1 cellular context compared by ENCODE assay signal in the genomic region with DNA sequence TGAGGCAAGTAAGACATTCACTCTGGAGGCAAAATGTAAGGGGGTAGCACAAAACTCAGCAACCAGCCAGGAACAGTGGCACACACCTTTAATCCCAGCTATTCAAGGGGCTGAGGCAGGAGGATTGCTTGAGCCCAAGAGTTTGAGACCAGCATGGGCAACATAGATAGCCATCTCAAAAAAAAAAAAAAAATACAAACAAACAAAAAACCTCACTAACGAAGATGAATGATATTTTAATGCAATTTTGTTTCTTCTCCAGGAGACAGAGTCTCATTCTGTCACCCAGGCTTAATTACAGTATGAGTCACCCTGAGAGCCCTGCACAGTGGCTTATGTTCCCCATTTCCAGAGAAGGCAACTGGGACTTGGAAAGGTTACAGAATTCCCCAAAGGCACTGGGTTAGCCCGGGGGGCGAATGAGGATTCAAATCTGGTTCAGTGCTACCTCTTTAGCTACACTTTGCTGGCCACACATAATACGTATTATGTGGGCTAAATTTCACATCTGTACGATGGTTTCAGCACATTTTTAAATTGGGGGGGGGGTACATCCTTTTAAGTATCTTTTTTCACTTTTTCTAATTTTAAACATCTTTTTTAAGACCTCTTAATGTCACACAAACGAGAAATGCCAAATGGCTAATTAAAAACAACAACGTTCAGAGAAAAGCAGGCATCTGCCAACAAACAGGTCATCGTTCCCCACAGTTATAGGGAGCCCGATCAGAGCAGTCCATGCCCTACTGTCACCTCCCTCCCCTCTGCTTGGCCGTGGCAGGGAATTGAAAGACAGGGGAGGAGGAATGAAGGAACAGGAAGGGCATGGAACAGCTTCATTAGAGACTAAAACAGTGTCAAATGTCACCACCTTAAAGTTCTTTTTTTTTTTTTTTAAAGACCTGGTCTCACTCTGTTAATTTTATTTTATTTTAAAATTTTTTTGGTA.
TF ChIP-seq lines count a peak whose summit lies in the region.

No MANE protein-coding gene starts in this region.

TF ChIP-seq in K562, 482 proteins besides CTCF, POLR2A, EP300 and RAD21:
- TF ChIP-seq, protein P1, sequence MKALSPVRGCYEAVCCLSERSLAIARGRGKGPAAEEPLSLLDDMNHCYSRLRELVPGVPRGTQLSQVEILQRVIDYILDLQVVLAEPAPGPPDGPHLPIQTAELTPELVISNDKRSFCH (CRISPR knock-in tag; IDR thresholded peaks at IDR 0.05): no peak
- TF ChIP-seq, protein P1 (tag; IDR thresholded peaks at IDR 0.05): no peak
- TF ChIP-seq, protein P2, sequence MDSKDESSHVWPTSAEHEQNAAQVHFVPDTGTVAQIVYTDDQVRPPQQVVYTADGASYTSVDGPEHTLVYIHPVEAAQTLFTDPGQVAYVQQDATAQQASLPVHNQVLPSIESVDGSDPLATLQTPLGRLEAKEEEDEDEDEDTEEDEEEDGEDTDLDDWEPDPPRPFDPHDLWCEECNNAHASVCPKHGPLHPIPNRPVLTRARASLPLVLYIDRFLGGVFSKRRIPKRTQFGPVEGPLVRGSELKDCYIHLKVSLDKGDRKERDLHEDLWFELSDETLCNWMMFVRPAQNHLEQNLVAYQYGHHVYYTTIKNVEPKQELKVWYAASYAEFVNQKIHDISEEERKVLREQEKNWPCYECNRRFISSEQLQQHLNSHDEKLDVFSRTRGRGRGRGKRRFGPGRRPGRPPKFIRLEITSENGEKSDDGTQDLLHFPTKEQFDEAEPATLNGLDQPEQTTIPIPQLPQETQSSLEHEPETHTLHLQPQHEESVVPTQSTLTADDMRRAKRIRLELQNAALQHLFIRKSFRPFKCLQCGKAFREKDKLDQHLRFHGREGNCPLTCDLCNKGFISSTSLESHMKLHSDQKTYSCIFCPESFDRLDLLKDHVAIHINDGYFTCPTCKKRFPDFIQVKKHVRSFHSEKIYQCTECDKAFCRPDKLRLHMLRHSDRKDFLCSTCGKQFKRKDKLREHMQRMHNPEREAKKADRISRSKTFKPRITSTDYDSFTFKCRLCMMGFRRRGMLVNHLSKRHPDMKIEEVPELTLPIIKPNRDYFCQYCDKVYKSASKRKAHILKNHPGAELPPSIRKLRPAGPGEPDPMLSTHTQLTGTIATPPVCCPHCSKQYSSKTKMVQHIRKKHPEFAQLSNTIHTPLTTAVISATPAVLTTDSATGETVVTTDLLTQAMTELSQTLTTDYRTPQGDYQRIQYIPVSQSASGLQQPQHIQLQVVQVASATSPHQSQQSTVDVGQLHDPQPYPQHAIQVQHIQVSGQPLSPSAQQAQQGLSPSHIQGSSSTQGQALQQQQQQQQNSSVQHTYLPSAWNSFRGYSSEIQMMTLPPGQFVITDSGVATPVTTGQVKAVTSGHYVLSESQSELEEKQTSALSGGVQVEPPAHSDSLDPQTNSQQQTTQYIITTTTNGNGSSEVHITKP (IDR thresholded peaks at IDR 0.05; ENCODE audit: partially characterized antibody): no peak
- TF ChIP-seq FUS (optimal IDR thresholded peaks at IDR 0.05; ENCODE audit: low read depth, low read length): no peak
- peak; percentile 84; the same call in 1 of the 2 replicates for TF ChIP-seq SMARCE1 (IDR thresholded peaks at IDR 0.05)
- TF ChIP-seq, protein P3, sequence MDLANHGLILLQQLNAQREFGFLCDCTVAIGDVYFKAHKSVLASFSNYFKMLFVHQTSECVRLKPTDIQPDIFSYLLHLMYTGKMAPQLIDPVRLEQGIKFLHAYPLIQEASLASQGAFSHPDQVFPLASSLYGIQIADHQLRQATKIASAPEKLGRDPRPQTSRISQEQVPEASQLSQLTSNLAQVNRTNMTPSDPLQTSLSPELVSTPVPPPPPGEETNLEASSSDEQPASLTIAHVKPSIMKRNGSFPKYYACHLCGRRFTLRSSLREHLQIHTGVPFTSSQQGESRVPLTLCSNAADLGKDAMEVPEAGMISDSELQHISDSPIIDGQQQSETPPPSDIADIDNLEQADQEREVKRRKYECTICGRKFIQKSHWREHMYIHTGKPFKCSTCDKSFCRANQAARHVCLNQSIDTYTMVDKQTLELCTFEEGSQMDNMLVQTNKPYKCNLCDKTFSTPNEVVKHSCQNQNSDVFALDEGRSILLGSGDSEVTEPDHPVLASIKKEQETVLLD (IDR thresholded peaks at IDR 0.05): no peak
- TF ChIP-seq KDM5B (IDR thresholded peaks at IDR 0.05; ENCODE audit: insufficient replicate concordance, low read depth, low read length): no peak
- TF ChIP-seq MEIS2 (IDR thresholded peaks at IDR 0.05; ENCODE audit: partially characterized antibody): peak; percentile 54
- no peak for TF ChIP-seq TCF3 (CRISPR knock-in tag; IDR thresholded peaks at IDR 0.05)
- TF ChIP-seq, protein P4, sequence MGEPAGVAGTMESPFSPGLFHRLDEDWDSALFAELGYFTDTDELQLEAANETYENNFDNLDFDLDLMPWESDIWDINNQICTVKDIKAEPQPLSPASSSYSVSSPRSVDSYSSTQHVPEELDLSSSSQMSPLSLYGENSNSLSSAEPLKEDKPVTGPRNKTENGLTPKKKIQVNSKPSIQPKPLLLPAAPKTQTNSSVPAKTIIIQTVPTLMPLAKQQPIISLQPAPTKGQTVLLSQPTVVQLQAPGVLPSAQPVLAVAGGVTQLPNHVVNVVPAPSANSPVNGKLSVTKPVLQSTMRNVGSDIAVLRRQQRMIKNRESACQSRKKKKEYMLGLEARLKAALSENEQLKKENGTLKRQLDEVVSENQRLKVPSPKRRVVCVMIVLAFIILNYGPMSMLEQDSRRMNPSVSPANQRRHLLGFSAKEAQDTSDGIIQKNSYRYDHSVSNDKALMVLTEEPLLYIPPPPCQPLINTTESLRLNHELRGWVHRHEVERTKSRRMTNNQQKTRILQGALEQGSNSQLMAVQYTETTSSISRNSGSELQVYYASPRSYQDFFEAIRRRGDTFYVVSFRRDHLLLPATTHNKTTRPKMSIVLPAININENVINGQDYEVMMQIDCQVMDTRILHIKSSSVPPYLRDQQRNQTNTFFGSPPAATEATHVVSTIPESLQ (CRISPR knock-in tag; IDR thresholded peaks at IDR 0.05): no peak
- peak; percentile 52; the same call in 1 of the 2 replicates for TF ChIP-seq ARID1B (IDR thresholded peaks at IDR 0.05)
- TF ChIP-seq, protein P5, sequence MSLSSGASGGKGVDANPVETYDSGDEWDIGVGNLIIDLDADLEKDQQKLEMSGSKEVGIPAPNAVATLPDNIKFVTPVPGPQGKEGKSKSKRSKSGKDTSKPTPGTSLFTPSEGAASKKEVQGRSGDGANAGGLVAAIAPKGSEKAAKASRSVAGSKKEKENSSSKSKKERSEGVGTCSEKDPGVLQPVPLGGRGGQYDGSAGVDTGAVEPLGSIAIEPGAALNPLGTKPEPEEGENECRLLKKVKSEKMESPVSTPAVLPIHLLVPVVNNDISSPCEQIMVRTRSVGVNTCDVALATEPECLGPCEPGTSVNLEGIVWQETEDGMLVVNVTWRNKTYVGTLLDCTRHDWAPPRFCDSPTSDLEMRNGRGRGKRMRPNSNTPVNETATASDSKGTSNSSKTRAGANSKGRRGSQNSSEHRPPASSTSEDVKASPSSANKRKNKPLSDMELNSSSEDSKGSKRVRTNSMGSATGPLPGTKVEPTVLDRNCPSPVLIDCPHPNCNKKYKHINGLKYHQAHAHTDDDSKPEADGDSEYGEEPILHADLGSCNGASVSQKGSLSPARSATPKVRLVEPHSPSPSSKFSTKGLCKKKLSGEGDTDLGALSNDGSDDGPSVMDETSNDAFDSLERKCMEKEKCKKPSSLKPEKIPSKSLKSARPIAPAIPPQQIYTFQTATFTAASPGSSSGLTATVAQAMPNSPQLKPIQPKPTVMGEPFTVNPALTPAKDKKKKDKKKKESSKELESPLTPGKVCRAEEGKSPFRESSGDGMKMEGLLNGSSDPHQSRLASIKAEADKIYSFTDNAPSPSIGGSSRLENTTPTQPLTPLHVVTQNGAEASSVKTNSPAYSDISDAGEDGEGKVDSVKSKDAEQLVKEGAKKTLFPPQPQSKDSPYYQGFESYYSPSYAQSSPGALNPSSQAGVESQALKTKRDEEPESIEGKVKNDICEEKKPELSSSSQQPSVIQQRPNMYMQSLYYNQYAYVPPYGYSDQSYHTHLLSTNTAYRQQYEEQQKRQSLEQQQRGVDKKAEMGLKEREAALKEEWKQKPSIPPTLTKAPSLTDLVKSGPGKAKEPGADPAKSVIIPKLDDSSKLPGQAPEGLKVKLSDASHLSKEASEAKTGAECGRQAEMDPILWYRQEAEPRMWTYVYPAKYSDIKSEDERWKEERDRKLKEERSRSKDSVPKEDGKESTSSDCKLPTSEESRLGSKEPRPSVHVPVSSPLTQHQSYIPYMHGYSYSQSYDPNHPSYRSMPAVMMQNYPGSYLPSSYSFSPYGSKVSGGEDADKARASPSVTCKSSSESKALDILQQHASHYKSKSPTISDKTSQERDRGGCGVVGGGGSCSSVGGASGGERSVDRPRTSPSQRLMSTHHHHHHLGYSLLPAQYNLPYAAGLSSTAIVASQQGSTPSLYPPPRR (CRISPR knock-in tag; IDR thresholded peaks at IDR 0.05; ENCODE audit: borderline replicate concordance): no peak
- no peak for TF ChIP-seq ZKSCAN8 (CRISPR knock-in tag; IDR thresholded peaks at IDR 0.05)
- TF ChIP-seq DNMT1 (IDR thresholded peaks at IDR 0.05): no peak
- TF ChIP-seq SRSF9 (IDR thresholded peaks at IDR 0.05; ENCODE audit: borderline replicate concordance, low read depth, low read length): no peak
- TF ChIP-seq ZNF384 (IDR thresholded peaks at IDR 0.05; ENCODE audit: low read depth, low read length): peak; percentile 58; the same call in 1 of the 2 replicates
- no peak for TF ChIP-seq ZKSCAN3 (CRISPR knock-in tag; IDR thresholded peaks at IDR 0.05)
- no peak for TF ChIP-seq DMBX1 (CRISPR knock-in tag; IDR thresholded peaks at IDR 0.05; ENCODE audit: borderline replicate concordance)
- no peak for TF ChIP-seq SRF (CRISPR knock-in tag; IDR thresholded peaks at IDR 0.05)
- TF ChIP-seq FOS (IDR thresholded peaks at IDR 0.05; ENCODE audit: extremely low read depth, insufficient read length): peak; percentile 42
- TF ChIP-seq, protein P6, sequence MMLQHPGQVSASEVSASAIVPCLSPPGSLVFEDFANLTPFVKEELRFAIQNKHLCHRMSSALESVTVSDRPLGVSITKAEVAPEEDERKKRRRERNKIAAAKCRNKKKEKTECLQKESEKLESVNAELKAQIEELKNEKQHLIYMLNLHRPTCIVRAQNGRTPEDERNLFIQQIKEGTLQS (IDR thresholded peaks at IDR 0.05): peak; percentile 87
- TF ChIP-seq, protein P6 (CRISPR knock-in tag; conservative IDR thresholded peaks at IDR 0.05): no peak
- no peak for TF ChIP-seq HIVEP1 (CRISPR knock-in tag; IDR thresholded peaks at IDR 0.05)
- TF ChIP-seq JUN (IDR thresholded peaks at IDR 0.05; ENCODE audit: borderline replicate concordance, low read depth, low read length): peak; percentile 86
- TF ChIP-seq JUN (CRISPR knock-in tag; IDR thresholded peaks at IDR 0.05; ENCODE audit: borderline replicate concordance): no peak
- TF ChIP-seq NR2C1 (IDR thresholded peaks at IDR 0.05): no peak
- TF ChIP-seq NR2C1 (tag; IDR thresholded peaks at IDR 0.05): no peak
- TF ChIP-seq FOSL1 (tag; conservative IDR thresholded peaks at IDR 0.05): peak; percentile 90
- TF ChIP-seq, protein P7, sequence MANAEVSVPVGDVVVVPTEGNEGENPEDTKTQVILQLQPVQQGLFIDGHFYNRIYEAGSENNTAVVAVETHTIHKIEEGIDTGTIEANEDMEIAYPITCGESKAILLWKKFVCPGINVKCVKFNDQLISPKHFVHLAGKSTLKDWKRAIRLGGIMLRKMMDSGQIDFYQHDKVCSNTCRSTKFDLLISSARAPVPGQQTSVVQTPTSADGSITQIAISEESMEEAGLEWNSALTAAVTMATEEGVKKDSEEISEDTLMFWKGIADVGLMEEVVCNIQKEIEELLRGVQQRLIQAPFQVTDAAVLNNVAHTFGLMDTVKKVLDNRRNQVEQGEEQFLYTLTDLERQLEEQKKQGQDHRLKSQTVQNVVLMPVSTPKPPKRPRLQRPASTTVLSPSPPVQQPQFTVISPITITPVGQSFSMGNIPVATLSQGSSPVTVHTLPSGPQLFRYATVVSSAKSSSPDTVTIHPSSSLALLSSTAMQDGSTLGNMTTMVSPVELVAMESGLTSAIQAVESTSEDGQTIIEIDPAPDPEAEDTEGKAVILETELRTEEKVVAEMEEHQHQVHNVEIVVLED (CRISPR knock-in tag; IDR thresholded peaks at IDR 0.05): no peak
- TF ChIP-seq SNIP1 (IDR thresholded peaks at IDR 0.05; ENCODE audit: low read depth): no peak
- no peak for TF ChIP-seq HNRNPL (IDR thresholded peaks at IDR 0.05; ENCODE audit: low read depth, low read length)
- peak; percentile 92 for TF ChIP-seq JUND (IDR thresholded peaks at IDR 0.05; ENCODE audit: borderline replicate concordance, low read depth, low read length)
- peak; percentile 89 for TF ChIP-seq JUND (tag; IDR thresholded peaks at IDR 0.05; ENCODE audit: borderline replicate concordance, low read depth, low read length)
- peak; percentile 54; the same call in 1 of the 2 replicates for TF ChIP-seq SMARCC2 (IDR thresholded peaks at IDR 0.05; ENCODE audit: low read depth)
- TF ChIP-seq, protein P8, sequence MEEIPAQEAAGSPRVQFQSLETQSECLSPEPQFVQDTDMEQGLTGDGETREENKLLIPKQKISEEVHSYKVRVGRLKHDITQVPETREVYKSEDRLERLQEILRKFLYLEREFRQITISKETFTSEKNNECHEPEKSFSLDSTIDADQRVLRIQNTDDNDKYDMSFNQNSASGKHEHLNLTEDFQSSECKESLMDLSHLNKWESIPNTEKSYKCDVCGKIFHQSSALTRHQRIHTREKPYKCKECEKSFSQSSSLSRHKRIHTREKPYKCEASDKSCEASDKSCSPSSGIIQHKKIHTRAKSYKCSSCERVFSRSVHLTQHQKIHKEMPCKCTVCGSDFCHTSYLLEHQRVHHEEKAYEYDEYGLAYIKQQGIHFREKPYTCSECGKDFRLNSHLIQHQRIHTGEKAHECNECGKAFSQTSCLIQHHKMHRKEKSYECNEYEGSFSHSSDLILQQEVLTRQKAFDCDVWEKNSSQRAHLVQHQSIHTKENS (CRISPR knock-in tag; IDR thresholded peaks at IDR 0.05): no peak
- TF ChIP-seq SMARCA4 (IDR thresholded peaks at IDR 0.05): peak; percentile 60; the same call in 1 of the 2 replicates
- TF ChIP-seq, protein P9, sequence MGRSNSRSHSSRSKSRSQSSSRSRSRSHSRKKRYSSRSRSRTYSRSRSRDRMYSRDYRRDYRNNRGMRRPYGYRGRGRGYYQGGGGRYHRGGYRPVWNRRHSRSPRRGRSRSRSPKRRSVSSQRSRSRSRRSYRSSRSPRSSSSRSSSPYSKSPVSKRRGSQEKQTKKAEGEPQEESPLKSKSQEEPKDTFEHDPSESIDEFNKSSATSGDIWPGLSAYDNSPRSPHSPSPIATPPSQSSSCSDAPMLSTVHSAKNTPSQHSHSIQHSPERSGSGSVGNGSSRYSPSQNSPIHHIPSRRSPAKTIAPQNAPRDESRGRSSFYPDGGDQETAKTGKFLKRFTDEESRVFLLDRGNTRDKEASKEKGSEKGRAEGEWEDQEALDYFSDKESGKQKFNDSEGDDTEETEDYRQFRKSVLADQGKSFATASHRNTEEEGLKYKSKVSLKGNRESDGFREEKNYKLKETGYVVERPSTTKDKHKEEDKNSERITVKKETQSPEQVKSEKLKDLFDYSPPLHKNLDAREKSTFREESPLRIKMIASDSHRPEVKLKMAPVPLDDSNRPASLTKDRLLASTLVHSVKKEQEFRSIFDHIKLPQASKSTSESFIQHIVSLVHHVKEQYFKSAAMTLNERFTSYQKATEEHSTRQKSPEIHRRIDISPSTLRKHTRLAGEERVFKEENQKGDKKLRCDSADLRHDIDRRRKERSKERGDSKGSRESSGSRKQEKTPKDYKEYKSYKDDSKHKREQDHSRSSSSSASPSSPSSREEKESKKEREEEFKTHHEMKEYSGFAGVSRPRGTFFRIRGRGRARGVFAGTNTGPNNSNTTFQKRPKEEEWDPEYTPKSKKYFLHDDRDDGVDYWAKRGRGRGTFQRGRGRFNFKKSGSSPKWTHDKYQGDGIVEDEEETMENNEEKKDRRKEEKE (IDR thresholded peaks at IDR 0.05; ENCODE audit: borderline replicate concordance in 1 of 2, control insufficient read depth in 1 of 2, low read depth in 2 of 2, low read length in 1 of 2): no peak
TF ChIP-seq in K562: peak in this region for 11.
